ENCODE assay signal across 1 cellular context in genomic region chr12:51839310-51839943, GRCh38.
TF ChIP-seq lines count a peak whose summit lies in the region.

No MANE protein-coding gene starts in this region.

TF ChIP-seq in GM23338, 12 proteins besides CTCF, POLR2A, EP300 and RAD21 (continued from another document):
- TF ChIP-seq, protein P1, sequence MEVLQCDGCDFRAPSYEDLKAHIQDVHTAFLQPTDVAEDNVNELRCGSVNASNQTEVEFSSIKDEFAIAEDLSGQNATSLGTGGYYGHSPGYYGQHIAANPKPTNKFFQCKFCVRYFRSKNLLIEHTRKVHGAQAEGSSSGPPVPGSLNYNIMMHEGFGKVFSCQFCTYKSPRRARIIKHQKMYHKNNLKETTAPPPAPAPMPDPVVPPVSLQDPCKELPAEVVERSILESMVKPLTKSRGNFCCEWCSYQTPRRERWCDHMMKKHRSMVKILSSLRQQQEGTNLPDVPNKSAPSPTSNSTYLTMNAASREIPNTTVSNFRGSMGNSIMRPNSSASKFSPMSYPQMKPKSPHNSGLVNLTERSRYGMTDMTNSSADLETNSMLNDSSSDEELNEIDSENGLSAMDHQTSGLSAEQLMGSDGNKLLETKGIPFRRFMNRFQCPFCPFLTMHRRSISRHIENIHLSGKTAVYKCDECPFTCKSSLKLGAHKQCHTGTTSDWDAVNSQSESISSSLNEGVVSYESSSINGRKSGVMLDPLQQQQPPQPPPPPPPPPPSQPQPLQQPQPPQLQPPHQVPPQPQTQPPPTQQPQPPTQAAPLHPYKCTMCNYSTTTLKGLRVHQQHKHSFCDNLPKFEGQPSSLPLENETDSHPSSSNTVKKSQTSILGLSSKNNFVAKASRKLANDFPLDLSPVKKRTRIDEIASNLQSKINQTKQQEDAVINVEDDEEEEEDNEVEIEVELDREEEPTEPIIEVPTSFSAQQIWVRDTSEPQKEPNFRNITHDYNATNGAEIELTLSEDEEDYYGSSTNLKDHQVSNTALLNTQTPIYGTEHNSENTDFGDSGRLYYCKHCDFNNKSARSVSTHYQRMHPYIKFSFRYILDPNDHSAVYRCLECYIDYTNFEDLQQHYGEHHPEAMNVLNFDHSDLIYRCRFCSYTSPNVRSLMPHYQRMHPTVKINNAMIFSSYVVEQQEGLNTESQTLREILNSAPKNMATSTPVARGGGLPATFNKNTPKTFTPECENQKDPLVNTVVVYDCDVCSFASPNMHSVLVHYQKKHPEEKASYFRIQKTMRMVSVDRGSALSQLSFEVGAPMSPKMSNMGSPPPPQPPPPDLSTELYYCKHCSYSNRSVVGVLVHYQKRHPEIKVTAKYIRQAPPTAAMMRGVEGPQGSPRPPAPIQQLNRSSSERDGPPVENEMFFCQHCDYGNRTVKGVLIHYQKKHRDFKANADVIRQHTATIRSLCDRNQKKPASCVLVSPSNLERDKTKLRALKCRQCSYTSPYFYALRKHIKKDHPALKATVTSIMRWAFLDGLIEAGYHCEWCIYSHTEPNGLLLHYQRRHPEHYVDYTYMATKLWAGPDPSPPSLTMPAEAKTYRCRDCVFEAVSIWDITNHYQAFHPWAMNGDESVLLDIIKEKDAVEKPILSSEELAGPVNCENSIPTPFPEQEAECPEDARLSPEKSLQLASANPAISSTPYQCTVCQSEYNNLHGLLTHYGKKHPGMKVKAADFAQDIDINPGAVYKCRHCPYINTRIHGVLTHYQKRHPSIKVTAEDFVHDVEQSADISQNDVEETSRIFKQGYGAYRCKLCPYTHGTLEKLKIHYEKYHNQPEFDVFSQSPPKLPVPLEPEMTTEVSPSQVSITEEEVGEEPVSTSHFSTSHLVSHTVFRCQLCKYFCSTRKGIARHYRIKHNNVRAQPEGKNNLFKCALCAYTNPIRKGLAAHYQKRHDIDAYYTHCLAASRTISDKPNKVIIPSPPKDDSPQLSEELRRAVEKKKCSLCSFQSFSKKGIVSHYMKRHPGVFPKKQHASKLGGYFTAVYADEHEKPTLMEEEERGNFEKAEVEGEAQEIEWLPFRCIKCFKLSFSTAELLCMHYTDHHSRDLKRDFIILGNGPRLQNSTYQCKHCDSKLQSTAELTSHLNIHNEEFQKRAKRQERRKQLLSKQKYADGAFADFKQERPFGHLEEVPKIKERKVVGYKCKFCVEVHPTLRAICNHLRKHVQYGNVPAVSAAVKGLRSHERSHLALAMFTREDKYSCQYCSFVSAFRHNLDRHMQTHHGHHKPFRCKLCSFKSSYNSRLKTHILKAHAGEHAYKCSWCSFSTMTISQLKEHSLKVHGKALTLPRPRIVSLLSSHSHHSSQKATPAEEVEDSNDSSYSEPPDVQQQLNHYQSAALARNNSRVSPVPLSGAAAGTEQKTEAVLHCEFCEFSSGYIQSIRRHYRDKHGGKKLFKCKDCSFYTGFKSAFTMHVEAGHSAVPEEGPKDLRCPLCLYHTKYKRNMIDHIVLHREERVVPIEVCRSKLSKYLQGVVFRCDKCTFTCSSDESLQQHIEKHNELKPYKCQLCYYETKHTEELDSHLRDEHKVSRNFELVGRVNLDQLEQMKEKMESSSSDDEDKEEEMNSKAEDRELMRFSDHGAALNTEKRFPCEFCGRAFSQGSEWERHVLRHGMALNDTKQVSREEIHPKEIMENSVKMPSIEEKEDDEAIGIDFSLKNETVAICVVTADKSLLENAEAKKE (CRISPR knock-in tag; IDR thresholded peaks at IDR 0.05), result no peak
- no peak for TF ChIP-seq ZNF331 (CRISPR knock-in tag; IDR thresholded peaks at IDR 0.05; ENCODE audit: low read depth)
- TF ChIP-seq EZH2 (IDR thresholded peaks at IDR 0.05; ENCODE audit: low read depth, unreplicated experiment), result no peak
- no peak for TF ChIP-seq ZNF114 (CRISPR knock-in tag; IDR thresholded peaks at IDR 0.05)
- TF ChIP-seq POLR2AphosphoS5 (IDR thresholded peaks at IDR 0.05; ENCODE audit: low read depth), result no peak
- TF ChIP-seq, protein P2, sequence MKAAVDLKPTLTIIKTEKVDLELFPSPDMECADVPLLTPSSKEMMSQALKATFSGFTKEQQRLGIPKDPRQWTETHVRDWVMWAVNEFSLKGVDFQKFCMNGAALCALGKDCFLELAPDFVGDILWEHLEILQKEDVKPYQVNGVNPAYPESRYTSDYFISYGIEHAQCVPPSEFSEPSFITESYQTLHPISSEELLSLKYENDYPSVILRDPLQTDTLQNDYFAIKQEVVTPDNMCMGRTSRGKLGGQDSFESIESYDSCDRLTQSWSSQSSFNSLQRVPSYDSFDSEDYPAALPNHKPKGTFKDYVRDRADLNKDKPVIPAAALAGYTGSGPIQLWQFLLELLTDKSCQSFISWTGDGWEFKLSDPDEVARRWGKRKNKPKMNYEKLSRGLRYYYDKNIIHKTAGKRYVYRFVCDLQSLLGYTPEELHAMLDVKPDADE (IDR thresholded peaks at IDR 0.05), result no peak
- no peak for TF ChIP-seq NANOG (IDR thresholded peaks at IDR 0.05; ENCODE audit: borderline replicate concordance)
- TF ChIP-seq JUNB (IDR thresholded peaks at IDR 0.05; ENCODE audit: unreplicated experiment), result no peak
- TF ChIP-seq, protein P3, sequence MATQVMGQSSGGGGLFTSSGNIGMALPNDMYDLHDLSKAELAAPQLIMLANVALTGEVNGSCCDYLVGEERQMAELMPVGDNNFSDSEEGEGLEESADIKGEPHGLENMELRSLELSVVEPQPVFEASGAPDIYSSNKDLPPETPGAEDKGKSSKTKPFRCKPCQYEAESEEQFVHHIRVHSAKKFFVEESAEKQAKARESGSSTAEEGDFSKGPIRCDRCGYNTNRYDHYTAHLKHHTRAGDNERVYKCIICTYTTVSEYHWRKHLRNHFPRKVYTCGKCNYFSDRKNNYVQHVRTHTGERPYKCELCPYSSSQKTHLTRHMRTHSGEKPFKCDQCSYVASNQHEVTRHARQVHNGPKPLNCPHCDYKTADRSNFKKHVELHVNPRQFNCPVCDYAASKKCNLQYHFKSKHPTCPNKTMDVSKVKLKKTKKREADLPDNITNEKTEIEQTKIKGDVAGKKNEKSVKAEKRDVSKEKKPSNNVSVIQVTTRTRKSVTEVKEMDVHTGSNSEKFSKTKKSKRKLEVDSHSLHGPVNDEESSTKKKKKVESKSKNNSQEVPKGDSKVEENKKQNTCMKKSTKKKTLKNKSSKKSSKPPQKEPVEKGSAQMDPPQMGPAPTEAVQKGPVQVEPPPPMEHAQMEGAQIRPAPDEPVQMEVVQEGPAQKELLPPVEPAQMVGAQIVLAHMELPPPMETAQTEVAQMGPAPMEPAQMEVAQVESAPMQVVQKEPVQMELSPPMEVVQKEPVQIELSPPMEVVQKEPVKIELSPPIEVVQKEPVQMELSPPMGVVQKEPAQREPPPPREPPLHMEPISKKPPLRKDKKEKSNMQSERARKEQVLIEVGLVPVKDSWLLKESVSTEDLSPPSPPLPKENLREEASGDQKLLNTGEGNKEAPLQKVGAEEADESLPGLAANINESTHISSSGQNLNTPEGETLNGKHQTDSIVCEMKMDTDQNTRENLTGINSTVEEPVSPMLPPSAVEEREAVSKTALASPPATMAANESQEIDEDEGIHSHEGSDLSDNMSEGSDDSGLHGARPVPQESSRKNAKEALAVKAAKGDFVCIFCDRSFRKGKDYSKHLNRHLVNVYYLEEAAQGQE (IDR thresholded peaks at IDR 0.05; ENCODE audit: unreplicated experiment), result no peak
- no peak for TF ChIP-seq CREB1 (CRISPR knock-in tag; IDR thresholded peaks at IDR 0.05; ENCODE audit: low read depth)
- TF ChIP-seq EZH2phosphoT487 (IDR thresholded peaks at IDR 0.05; ENCODE audit: unreplicated experiment), result no peak
